In the genomic region with DNA sequence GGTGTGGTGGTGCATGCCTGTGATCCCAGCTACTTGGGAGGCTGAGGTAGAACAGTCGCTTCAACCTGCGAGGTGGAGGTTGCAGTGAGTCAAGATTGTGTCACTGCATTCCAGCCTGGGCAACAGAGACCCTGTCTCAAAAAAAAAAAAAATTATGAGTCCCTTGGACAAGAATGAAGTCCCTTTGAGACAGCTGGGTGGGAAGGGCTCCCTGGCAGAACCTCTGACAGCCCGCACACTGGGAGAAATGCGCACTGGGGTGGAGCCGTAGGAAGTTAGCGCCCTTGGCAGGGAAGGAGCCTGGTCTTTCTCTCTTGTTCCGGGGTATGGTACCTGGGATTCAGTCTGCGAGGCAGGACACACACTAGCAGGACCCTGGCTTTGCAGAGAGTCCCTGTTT, we compare ENCODE assay signal across 2 cellular contexts.
TF ChIP-seq lines count a peak whose summit lies in the region.

No MANE protein-coding gene starts in this region.

TF ChIP-seq in GM23338, 12 proteins besides CTCF, POLR2A, EP300 and RAD21 (continues in another document):
- TF ChIP-seq, protein P1, sequence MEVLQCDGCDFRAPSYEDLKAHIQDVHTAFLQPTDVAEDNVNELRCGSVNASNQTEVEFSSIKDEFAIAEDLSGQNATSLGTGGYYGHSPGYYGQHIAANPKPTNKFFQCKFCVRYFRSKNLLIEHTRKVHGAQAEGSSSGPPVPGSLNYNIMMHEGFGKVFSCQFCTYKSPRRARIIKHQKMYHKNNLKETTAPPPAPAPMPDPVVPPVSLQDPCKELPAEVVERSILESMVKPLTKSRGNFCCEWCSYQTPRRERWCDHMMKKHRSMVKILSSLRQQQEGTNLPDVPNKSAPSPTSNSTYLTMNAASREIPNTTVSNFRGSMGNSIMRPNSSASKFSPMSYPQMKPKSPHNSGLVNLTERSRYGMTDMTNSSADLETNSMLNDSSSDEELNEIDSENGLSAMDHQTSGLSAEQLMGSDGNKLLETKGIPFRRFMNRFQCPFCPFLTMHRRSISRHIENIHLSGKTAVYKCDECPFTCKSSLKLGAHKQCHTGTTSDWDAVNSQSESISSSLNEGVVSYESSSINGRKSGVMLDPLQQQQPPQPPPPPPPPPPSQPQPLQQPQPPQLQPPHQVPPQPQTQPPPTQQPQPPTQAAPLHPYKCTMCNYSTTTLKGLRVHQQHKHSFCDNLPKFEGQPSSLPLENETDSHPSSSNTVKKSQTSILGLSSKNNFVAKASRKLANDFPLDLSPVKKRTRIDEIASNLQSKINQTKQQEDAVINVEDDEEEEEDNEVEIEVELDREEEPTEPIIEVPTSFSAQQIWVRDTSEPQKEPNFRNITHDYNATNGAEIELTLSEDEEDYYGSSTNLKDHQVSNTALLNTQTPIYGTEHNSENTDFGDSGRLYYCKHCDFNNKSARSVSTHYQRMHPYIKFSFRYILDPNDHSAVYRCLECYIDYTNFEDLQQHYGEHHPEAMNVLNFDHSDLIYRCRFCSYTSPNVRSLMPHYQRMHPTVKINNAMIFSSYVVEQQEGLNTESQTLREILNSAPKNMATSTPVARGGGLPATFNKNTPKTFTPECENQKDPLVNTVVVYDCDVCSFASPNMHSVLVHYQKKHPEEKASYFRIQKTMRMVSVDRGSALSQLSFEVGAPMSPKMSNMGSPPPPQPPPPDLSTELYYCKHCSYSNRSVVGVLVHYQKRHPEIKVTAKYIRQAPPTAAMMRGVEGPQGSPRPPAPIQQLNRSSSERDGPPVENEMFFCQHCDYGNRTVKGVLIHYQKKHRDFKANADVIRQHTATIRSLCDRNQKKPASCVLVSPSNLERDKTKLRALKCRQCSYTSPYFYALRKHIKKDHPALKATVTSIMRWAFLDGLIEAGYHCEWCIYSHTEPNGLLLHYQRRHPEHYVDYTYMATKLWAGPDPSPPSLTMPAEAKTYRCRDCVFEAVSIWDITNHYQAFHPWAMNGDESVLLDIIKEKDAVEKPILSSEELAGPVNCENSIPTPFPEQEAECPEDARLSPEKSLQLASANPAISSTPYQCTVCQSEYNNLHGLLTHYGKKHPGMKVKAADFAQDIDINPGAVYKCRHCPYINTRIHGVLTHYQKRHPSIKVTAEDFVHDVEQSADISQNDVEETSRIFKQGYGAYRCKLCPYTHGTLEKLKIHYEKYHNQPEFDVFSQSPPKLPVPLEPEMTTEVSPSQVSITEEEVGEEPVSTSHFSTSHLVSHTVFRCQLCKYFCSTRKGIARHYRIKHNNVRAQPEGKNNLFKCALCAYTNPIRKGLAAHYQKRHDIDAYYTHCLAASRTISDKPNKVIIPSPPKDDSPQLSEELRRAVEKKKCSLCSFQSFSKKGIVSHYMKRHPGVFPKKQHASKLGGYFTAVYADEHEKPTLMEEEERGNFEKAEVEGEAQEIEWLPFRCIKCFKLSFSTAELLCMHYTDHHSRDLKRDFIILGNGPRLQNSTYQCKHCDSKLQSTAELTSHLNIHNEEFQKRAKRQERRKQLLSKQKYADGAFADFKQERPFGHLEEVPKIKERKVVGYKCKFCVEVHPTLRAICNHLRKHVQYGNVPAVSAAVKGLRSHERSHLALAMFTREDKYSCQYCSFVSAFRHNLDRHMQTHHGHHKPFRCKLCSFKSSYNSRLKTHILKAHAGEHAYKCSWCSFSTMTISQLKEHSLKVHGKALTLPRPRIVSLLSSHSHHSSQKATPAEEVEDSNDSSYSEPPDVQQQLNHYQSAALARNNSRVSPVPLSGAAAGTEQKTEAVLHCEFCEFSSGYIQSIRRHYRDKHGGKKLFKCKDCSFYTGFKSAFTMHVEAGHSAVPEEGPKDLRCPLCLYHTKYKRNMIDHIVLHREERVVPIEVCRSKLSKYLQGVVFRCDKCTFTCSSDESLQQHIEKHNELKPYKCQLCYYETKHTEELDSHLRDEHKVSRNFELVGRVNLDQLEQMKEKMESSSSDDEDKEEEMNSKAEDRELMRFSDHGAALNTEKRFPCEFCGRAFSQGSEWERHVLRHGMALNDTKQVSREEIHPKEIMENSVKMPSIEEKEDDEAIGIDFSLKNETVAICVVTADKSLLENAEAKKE (CRISPR knock-in tag; IDR thresholded peaks at IDR 0.05) = no peak
- TF ChIP-seq POLR2AphosphoS5 (IDR thresholded peaks at IDR 0.05; ENCODE audit: low read depth) (no peak), STAT1 (IDR thresholded peaks at IDR 0.05; ENCODE audit: unreplicated experiment) (no peak), NANOG (IDR thresholded peaks at IDR 0.05; ENCODE audit: borderline replicate concordance) (no peak), EZH2 (IDR thresholded peaks at IDR 0.05; ENCODE audit: low read depth, unreplicated experiment) (no peak), CREB1 (CRISPR knock-in tag; IDR thresholded peaks at IDR 0.05; ENCODE audit: low read depth) (no peak), EZH2phosphoT487 (IDR thresholded peaks at IDR 0.05; ENCODE audit: unreplicated experiment) (no peak), ZNF331 (CRISPR knock-in tag; IDR thresholded peaks at IDR 0.05; ENCODE audit: low read depth) (no peak)
- TF ChIP-seq, protein P2, sequence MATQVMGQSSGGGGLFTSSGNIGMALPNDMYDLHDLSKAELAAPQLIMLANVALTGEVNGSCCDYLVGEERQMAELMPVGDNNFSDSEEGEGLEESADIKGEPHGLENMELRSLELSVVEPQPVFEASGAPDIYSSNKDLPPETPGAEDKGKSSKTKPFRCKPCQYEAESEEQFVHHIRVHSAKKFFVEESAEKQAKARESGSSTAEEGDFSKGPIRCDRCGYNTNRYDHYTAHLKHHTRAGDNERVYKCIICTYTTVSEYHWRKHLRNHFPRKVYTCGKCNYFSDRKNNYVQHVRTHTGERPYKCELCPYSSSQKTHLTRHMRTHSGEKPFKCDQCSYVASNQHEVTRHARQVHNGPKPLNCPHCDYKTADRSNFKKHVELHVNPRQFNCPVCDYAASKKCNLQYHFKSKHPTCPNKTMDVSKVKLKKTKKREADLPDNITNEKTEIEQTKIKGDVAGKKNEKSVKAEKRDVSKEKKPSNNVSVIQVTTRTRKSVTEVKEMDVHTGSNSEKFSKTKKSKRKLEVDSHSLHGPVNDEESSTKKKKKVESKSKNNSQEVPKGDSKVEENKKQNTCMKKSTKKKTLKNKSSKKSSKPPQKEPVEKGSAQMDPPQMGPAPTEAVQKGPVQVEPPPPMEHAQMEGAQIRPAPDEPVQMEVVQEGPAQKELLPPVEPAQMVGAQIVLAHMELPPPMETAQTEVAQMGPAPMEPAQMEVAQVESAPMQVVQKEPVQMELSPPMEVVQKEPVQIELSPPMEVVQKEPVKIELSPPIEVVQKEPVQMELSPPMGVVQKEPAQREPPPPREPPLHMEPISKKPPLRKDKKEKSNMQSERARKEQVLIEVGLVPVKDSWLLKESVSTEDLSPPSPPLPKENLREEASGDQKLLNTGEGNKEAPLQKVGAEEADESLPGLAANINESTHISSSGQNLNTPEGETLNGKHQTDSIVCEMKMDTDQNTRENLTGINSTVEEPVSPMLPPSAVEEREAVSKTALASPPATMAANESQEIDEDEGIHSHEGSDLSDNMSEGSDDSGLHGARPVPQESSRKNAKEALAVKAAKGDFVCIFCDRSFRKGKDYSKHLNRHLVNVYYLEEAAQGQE (IDR thresholded peaks at IDR 0.05; ENCODE audit: unreplicated experiment) = no peak
- TF ChIP-seq, protein P3, sequence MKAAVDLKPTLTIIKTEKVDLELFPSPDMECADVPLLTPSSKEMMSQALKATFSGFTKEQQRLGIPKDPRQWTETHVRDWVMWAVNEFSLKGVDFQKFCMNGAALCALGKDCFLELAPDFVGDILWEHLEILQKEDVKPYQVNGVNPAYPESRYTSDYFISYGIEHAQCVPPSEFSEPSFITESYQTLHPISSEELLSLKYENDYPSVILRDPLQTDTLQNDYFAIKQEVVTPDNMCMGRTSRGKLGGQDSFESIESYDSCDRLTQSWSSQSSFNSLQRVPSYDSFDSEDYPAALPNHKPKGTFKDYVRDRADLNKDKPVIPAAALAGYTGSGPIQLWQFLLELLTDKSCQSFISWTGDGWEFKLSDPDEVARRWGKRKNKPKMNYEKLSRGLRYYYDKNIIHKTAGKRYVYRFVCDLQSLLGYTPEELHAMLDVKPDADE (IDR thresholded peaks at IDR 0.05) = no peak

TF ChIP-seq in IMR-90, 13 proteins besides CTCF, POLR2A, EP300 and RAD21:
- no peak for TF ChIP-seq RCOR1 (IDR thresholded peaks at IDR 0.05; ENCODE audit: insufficient replicate concordance, low read length)
- no peak for TF ChIP-seq FOS (IDR thresholded peaks at IDR 0.05; ENCODE audit: low read depth, low read length)
- TF ChIP-seq, protein P4, sequence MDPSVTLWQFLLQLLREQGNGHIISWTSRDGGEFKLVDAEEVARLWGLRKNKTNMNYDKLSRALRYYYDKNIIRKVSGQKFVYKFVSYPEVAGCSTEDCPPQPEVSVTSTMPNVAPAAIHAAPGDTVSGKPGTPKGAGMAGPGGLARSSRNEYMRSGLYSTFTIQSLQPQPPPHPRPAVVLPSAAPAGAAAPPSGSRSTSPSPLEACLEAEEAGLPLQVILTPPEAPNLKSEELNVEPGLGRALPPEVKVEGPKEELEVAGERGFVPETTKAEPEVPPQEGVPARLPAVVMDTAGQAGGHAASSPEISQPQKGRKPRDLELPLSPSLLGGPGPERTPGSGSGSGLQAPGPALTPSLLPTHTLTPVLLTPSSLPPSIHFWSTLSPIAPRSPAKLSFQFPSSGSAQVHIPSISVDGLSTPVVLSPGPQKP (IDR thresholded peaks at IDR 0.05; ENCODE audit: borderline replicate concordance, low read depth, low read length) = no peak
- no peak for TF ChIP-seq MXI1 (IDR thresholded peaks at IDR 0.05; ENCODE audit: borderline replicate concordance, low read depth, low read length)
- no peak for TF ChIP-seq BHLHE40 (IDR thresholded peaks at IDR 0.05; ENCODE audit: low read depth, low read length)
- TF ChIP-seq CEBPB (IDR thresholded peaks at IDR 0.05; ENCODE audit: low read depth, low read length) = no peak
- no peak for TF ChIP-seq CHD1 (IDR thresholded peaks at IDR 0.05; ENCODE audit: low read depth, low read length)
- TF ChIP-seq MAFK (IDR thresholded peaks at IDR 0.05; ENCODE audit: low read depth, low read length) = no peak
- TF ChIP-seq SMC3 (IDR thresholded peaks at IDR 0.05; ENCODE audit: low read depth, low read length) = no peak
- TF ChIP-seq NFE2L2 (IDR thresholded peaks at IDR 0.05; ENCODE audit: low read depth, low read length) = no peak
- no peak for TF ChIP-seq MAZ (IDR thresholded peaks at IDR 0.05; ENCODE audit: borderline replicate concordance, low read depth, low read length)
- TF ChIP-seq, protein P5, sequence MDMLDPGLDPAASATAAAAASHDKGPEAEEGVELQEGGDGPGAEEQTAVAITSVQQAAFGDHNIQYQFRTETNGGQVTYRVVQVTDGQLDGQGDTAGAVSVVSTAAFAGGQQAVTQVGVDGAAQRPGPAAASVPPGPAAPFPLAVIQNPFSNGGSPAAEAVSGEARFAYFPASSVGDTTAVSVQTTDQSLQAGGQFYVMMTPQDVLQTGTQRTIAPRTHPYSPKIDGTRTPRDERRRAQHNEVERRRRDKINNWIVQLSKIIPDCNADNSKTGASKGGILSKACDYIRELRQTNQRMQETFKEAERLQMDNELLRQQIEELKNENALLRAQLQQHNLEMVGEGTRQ (IDR thresholded peaks at IDR 0.05; ENCODE audit: low read depth, low read length) = no peak
- no peak for TF ChIP-seq RFX5 (IDR thresholded peaks at IDR 0.05; ENCODE audit: low read depth, low read length)
TF ChIP-seq in IMR-90: peak in this region for 0.
